8 cellular contexts compared by ENCODE assay signal in genomic region chr12:8948711-8949524, GRCh38. TPM values are rescaled to one million over a fixed set of nuclear protein-coding genes. Genes with fewer than 3 reads are reported as not detected.
DNase-seq lines count a peak whose midpoint lies in the region; ATAC-seq, FAIRE-seq and TF ChIP-seq lines count a peak whose summit lies in the region.

No MANE protein-coding gene starts in this region.

- H3K4me2 ChIP-seq in BLaER1 (peak overlapping the region; percentile 89), K562 (ENCODE audit: insufficient read depth, low read length) (peak overlapping the region; percentile 98)

- H3K9me1 ChIP-seq in K562 (ENCODE audit: control insufficient read depth, insufficient read depth, low read length) = no peaks in the 10 kb centered on the region

- no peak for TF ChIP-seq RAD21 in K562 (CRISPR knock-in tag; conservative IDR thresholded peaks at IDR 0.05 in 1 of 2, IDR thresholded peaks at IDR 0.05 in 1 of 2)

- BruUV-seq in K562 (replicated peaks; lab: Mats Ljungman, UMichigan) = TSS peak; percentile 50

- H3K79me2 ChIP-seq in K562 (ENCODE audit: control insufficient read depth, insufficient read depth, low read length) = peaks cover 64% of the 10 kb centered on the region

- CTCF ChIA-PET in K562 (lab: Yijun Ruan, JAX; ENCODE audit: low intra/inter-chr PET ratio) = interaction anchor here (0.5 to 2.2 kb wide), 3 partner anchors 90 to 850 kb away, joined by 3 to 14 read pairs (median 12); no protein-coding TSS in a partner anchor

- in situ Hi-C loops in K562 (cut with MboI) = no loop called here

- H3K27me3 ChIP-seq in BLaER1 (no peaks in the 10 kb centered on the region), K562 (ENCODE audit: control insufficient read depth in 2 of 2, insufficient read depth in 2 of 2, low read length in 2 of 2) (no peaks in the 10 kb centered on the region), iPS-20b (ENCODE audit: insufficient read depth, low read length) (no peaks in the 10 kb centered on the region)

- H3K36me3 ChIP-seq in BLaER1 (peaks cover 45% of the 10 kb centered on the region), K562 (ENCODE audit: control insufficient read depth, insufficient read depth, low read length) (peaks cover 30% of the 10 kb centered on the region), iPS-20b (ENCODE audit: insufficient read depth, low read depth, low read length) (peaks cover 38% of the 10 kb centered on the region)

- FAIRE-seq in K562 (lab: Jason Lieb, UNC) = peak; percentile 76

- intact Hi-C loops in K562 (cut with micrococcal nuclease) = no loop called here

- TF ChIP-seq POLR2A in K562 (conservative IDR thresholded peaks at IDR 0.05) = no peak

- peak overlapping the region; percentile 77 for H3K4me3 ChIP-seq in BLaER1
- H3K4me3 ChIP-seq in K562 = peak overlapping the region; percentile 96
- H3K4me3 ChIP-seq in iPS-20b (ENCODE audit: low read length) = peak overlapping the region; percentile 98
- peak overlapping the region; percentile 64 to 96 (median 86) for H3K4me3 ChIP-seq in skin epidermis

- ATAC-seq in GM18858 (IDR thresholded peaks at IDR 0.05; ENCODE audit: unreplicated experiment) = peak; percentile 9
- peak; percentile 24 for ATAC-seq in HG03039 (IDR thresholded peaks at IDR 0.05; ENCODE audit: unreplicated experiment)
- peak; percentile 70 for ATAC-seq in K562

- H3K9ac ChIP-seq in BLaER1 = peak overlapping the region; percentile 80
- H3K9ac ChIP-seq in K562 (ENCODE audit: insufficient read depth in 1 of 2, low read depth in 2 of 2, low read length in 2 of 2) = peak overlapping the region; percentile 95 to 96
- peak overlapping the region; percentile 94 for H3K9ac ChIP-seq in iPS-20b (ENCODE audit: low read depth, low read length)

- no peak for TF ChIP-seq CTCF in K562 (IDR thresholded peaks at IDR 0.05 in 2 of 3, conservative IDR thresholded peaks at IDR 0.05 in 1 of 3; ENCODE audit: insufficient read depth in 2 of 3, low read depth in 1 of 3, low read length in 3 of 3)

- no peak for TF ChIP-seq EP300 in K562 (IDR thresholded peaks at IDR 0.05; ENCODE audit: low read length)

- POLR2A ChIA-PET in K562 (lab: Yijun Ruan, JAX) = interaction anchor here (0.7 to 2.6 kb wide), 10 partner anchors 10 to 264 kb away, joined by 3 to 10 read pairs (median 4); no protein-coding TSS in a partner anchor

- H4K20me1 ChIP-seq in BLaER1 (peaks cover 50% of the 10 kb centered on the region), K562 (replicated peaks; ENCODE audit: control insufficient read depth, insufficient read depth, low read length) (peaks cover 8% of the 10 kb centered on the region; the same call in 1 of the 2 replicates)

- H3K4me1 ChIP-seq in BLaER1 (peaks cover 30% of the 10 kb centered on the region), K562 (replicated peaks in 1 of 2; ENCODE audit: control insufficient read depth in 2 of 2, insufficient read depth in 2 of 2, low read length in 2 of 2) (peaks cover 0 to 8% of the 10 kb centered on the region in 2 experiments; a peak in 2 of 5 replicates), iPS-20b (ENCODE audit: insufficient read depth, low read length) (no peaks in the 10 kb centered on the region)

- peak overlapping the region; percentile 97 for H2AFZ ChIP-seq in K562 (ENCODE audit: low read depth, low read length)

- DNase-seq in NOMO-1 treated with dmso at 0.1 percent for 144 hours (lab: John Stamatoyannopoulos, UW; ENCODE audit: unreplicated experiment) = peak; percentile 71
- DNase-seq in K562 (ENCODE audit: extremely low read depth in 1 of 4, low spot score in 3 of 4) = peak in 3 of 4 experiments; percentile 13 to 50 (median 31)
- DNase-seq in mucosa of gallbladder (ENCODE audit: low spot score) = no peak

- H3K9me3 ChIP-seq in BLaER1 = peaks cover 19% of the 10 kb centered on the region
- no peaks in the 10 kb centered on the region for H3K9me3 ChIP-seq in K562 (replicated peaks; ENCODE audit: control insufficient read depth, insufficient read depth, low read depth, low read length)
- peaks cover 8% of the 10 kb centered on the region; the same call in 1 of the 2 replicates for H3K9me3 ChIP-seq in iPS-20b (ENCODE audit: insufficient read depth, low read depth, low read length)

- peak overlapping the region; percentile 92 for H3K27ac ChIP-seq in BLaER1
- H3K27ac ChIP-seq in K562 (ENCODE audit: extremely low read depth, low read depth, low read length) = peak overlapping the region; percentile 96
- peak overlapping the region; percentile 98 for H3K27ac ChIP-seq in iPS-20b (ENCODE audit: low read length)
- H3K27ac ChIP-seq in skin epidermis = peak overlapping the region; percentile 62 to 99 (median 94)

- WGBS in K562 (ENCODE audit: insufficient coverage, low coverage, missing lambda C conversion rate) = 3% methylated on average over 15 of the region's 24 CpGs

TF ChIP-seq in K562, 482 proteins besides CTCF, POLR2A, EP300 and RAD21 (continues in another document):
- TF ChIP-seq CC2D1A (IDR thresholded peaks at IDR 0.05) = no peak
- TF ChIP-seq ATF4 (CRISPR knock-in tag; IDR thresholded peaks at IDR 0.05) = 0 out of 2 replicates have a peak, but pooled peaks have one; percentile 26
- peak; percentile 44 for TF ChIP-seq KDM5B (IDR thresholded peaks at IDR 0.05; ENCODE audit: insufficient replicate concordance, low read depth, low read length)
- no peak for TF ChIP-seq KHSRP (IDR thresholded peaks at IDR 0.05)
- TF ChIP-seq SOX6 (IDR thresholded peaks at IDR 0.05) = no peak

RNA-seq across cellular contexts. Expression of gene M6PR, which starts 0.5 kb away (rescaled TPM):
- 128 and 134 TPM in 2 replicates for total RNA-seq in K562 (2011; cell fraction: chromatin; rRNA removed; ENCODE audit: low replicate concordance)
- 168 and 169 TPM in 2 replicates for total RNA-seq in K562 (2011; cell fraction: nucleolus; rRNA removed)
- 191 and 215 TPM in 2 replicates for total RNA-seq in K562 (2011; cell fraction: nucleoplasm; rRNA removed)
- 134 and 163 TPM in 2 replicates for total RNA-seq in K562 (2014; rRNA removed)
- 109 and 112 TPM in 2 replicates for total RNA-seq in K562 (2014; rRNA removed; fragmentation: Illumina TruSeq; extraction: Trizol)
- 150 and 159 TPM in 2 replicates for total RNA-seq in K562 (2015; rRNA removed; fragmentation: Illumina TruSeq; extraction: Trizol)
- total RNA-seq in K562 (2021) = 106 and 107 TPM in 2 replicates
- 109 and 117 TPM in 2 replicates for polyA plus RNA-seq in K562 (2011; rRNA removed)
- 79.5 and 97.0 TPM in 2 replicates for polyA plus RNA-seq in K562 (2011; cell fraction: cytosol; rRNA removed)
- 168 and 179 TPM in 2 replicates for polyA plus RNA-seq in K562 (2011; cell fraction: nucleus; rRNA removed)
- polyA plus RNA-seq in K562 (2012) = 128 and 148 TPM in 2 replicates
- 119 and 129 TPM in 2 replicates for polyA plus RNA-seq in K562 (2014; fragmentation: Illumina TruSeq; extraction: Trizol)
- 100 to 1,000 TPM in 1 of 2 experiments, 10 to 100 TPM in 1; 86.8 to 133 TPM for polyA plus RNA-seq in K562 (2014; fragmentation: Nextera tagmentation; extraction: Ambion mirVana)
- polyA plus RNA-seq in K562 (2014; rRNA removed) = 78.6 and 93.3 TPM in 2 replicates
- 123 and 174 TPM in 2 replicates for polyA minus RNA-seq in K562 (2011; rRNA and poly(A)+ RNA removed)
- polyA minus RNA-seq in K562 (2011; cell fraction: cytosol; rRNA and poly(A)+ RNA removed) = 25.2 and 75.9 TPM in 2 replicates
- 38.6 and 68.9 TPM in 2 replicates for polyA minus RNA-seq in K562 (2011; cell fraction: nucleus; rRNA and poly(A)+ RNA removed)
- 139 TPM for total RNA-seq in mucosa of gallbladder

RNA-seq across cellular contexts. Expression of gene PHC1, which starts 34.6 kb away (rescaled TPM):
- 40.7 and 46.4 TPM in 2 replicates for total RNA-seq in K562 (2011; cell fraction: chromatin; rRNA removed; ENCODE audit: low replicate concordance)
- 17.3 and 17.8 TPM in 2 replicates for total RNA-seq in K562 (2011; cell fraction: nucleolus; rRNA removed)
- total RNA-seq in K562 (2011; cell fraction: nucleoplasm; rRNA removed) = 23.5 and 24.1 TPM in 2 replicates
- total RNA-seq in K562 (2014; rRNA removed) (6.9 and 8.3 TPM in 2 replicates), K562 (2014; rRNA removed; fragmentation: Illumina TruSeq; extraction: Trizol) (4.2 and 5.6 TPM in 2 replicates), K562 (2015; rRNA removed; fragmentation: Illumina TruSeq; extraction: Trizol) (4.7 and 6.2 TPM in 2 replicates), K562 (2021) (9.3 and 10.0 TPM in 2 replicates), mucosa of gallbladder (47.6 TPM)
- polyA plus RNA-seq in K562 (2011; rRNA removed) (13.7 and 15.7 TPM in 2 replicates), K562 (2014; fragmentation: Illumina TruSeq; extraction: Trizol) (11.6 and 12.7 TPM in 2 replicates), K562 (2014; fragmentation: Nextera tagmentation; extraction: Ambion mirVana) (1 to 10 TPM; 1.9 to 2.5 TPM), K562 (2014; rRNA removed) (7.2 and 11.8 TPM in 2 replicates)
- 13.8 and 22.3 TPM in 2 replicates for polyA plus RNA-seq in K562 (2011; cell fraction: cytosol; rRNA removed)
- polyA plus RNA-seq in K562 (2011; cell fraction: nucleus; rRNA removed) = 74.7 and 89.9 TPM in 2 replicates
- polyA plus RNA-seq in K562 (2012) = 10.5 and 21.6 TPM in 2 replicates
- 5.6 and 6.9 TPM in 2 replicates for polyA minus RNA-seq in K562 (2011; rRNA and poly(A)+ RNA removed)
- polyA minus RNA-seq in K562 (2011; cell fraction: cytosol; rRNA and poly(A)+ RNA removed) = 5.6 and 7.0 TPM in 2 replicates
- 6.8 and 7.1 TPM in 2 replicates for polyA minus RNA-seq in K562 (2011; cell fraction: nucleus; rRNA and poly(A)+ RNA removed)

RNA-seq across cellular contexts. Expression of gene KLRG1, which starts 40.4 kb away (rescaled TPM):
- total RNA-seq in K562 (2011; cell fraction: chromatin; rRNA removed; ENCODE audit: low replicate concordance) = 2.8 and 5.4 TPM in 2 replicates
- total RNA-seq in K562 (2011; cell fraction: nucleolus; rRNA removed) = 1.2 and 1.6 TPM in 2 replicates
- total RNA-seq in K562 (2011; cell fraction: nucleoplasm; rRNA removed) = 4.7 TPM in 2 replicates
- total RNA-seq in K562 (2014; rRNA removed) (1.2 and 2.0 TPM in 2 replicates), K562 (2014; rRNA removed; fragmentation: Illumina TruSeq; extraction: Trizol) (2.6 and 3.0 TPM in 2 replicates), K562 (2015; rRNA removed; fragmentation: Illumina TruSeq; extraction: Trizol) (2.0 and 2.1 TPM in 2 replicates), K562 (2021) (1.4 TPM in 2 replicates), mucosa of gallbladder (3.3 TPM)
- polyA plus RNA-seq in K562 (2011; rRNA removed) (2.2 and 3.6 TPM in 2 replicates), K562 (2014; fragmentation: Illumina TruSeq; extraction: Trizol) (2.1 and 2.6 TPM in 2 replicates), K562 (2014; fragmentation: Nextera tagmentation; extraction: Ambion mirVana) (1 to 10 TPM; 4.8 to 7.2 TPM), K562 (2014; rRNA removed) (2.0 and 3.1 TPM in 2 replicates)
- 0.91 and 2.1 TPM in 2 replicates for polyA plus RNA-seq in K562 (2011; cell fraction: cytosol; rRNA removed)
- polyA plus RNA-seq in K562 (2011; cell fraction: nucleus; rRNA removed) = 1.8 TPM in 2 replicates
- polyA plus RNA-seq in K562 (2012) = 1.9 and 2.1 TPM in 2 replicates
- 2.5 and 2.7 TPM in 2 replicates for polyA minus RNA-seq in K562 (2011; rRNA and poly(A)+ RNA removed)
- not detected in 2 replicates for polyA minus RNA-seq in K562 (2011; cell fraction: cytosol; rRNA and poly(A)+ RNA removed)
- 0.89 and 2.8 TPM in 2 replicates for polyA minus RNA-seq in K562 (2011; cell fraction: nucleus; rRNA and poly(A)+ RNA removed)

Comparison
In these comparisons a context has a peak if more than half of its experiments do, and no peak if none do; other contexts are left out.
1. ATAC-seq: peak in every context shown above with its lines; median percentile 70 in K562; 24 in HG03039; 9 in GM18858.